ENCODE assay signal across 8 cellular contexts in the genomic region with DNA sequence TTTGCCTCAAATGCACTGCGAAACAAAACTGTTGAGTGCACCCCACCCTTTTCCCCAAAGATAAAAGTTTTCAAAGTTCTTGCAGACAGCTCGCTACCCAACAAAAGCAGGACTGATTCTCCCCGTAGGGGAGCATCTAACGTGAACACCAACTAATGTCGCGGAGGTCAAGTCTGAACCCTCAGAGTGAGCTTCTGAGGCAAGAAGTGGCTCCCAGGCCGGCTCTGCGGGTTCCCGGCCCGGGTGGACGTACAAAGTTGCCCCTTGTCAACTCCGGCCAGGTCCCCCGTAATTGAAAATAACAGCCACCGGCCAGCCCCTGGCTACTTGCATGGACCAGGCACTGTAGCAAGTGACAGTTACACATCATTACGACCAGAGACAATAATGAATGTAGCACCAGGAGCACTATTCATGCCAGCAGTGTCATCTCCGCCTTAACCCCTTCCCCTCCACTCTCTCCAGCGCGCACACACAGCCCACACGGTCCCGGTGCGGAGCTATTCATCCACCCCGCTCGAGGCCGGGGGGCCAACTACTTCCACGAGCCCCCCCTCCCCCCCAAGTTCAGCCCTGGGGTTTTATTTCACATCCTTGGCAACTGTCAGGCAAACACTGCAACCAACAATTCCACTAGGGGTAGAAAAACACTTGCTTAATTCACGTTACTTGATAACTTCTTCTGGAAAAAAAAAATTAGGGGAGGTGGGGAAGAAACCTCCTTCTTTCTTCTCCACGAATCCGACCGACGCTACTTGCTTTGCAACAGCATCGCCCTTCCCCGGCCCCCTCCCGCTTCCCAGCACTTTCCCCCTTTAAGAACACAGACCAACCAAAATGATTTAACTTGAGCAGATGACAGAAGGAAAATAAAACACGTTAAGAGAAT. TPM values are rescaled to one million over a fixed set of nuclear protein-coding genes. Genes with fewer than 3 reads are reported as not detected.
DNase-seq lines count a peak whose midpoint lies in the region; ATAC-seq and TF ChIP-seq lines count a peak whose summit lies in the region.

No MANE protein-coding gene starts in this region.

- intact Hi-C loops in activated CD4-positive, alpha-beta T cell treated with anti-CD3 and anti-CD28 coated beads for 36 hours (cut with DNase I, micrococcal nuclease) = loop anchor here (1.0 to 5.0 kb wide), 13 partner anchors 70 to 1406 kb away; a partner anchor contains a TSS
- intact Hi-C loops in colonic mucosa (cut with DNase I) = loop anchor here (10.0 kb wide), 2 partner anchors 152 to 368 kb away; no protein-coding TSS in a partner anchor
- intact Hi-C loops in lower lobe of right lung (cut with DNase I) = no loop called here

- POLR2A ChIA-PET in activated CD4-positive, alpha-beta T cell treated with anti-CD3 and anti-CD28 coated beads for 36 hours (lab: Charles Lee) = interaction anchor here (0.6 to 2.9 kb wide), 5 partner anchors 37 to 218 kb away, joined by 3 to 11 read pairs (median 3); no protein-coding TSS in a partner anchor

- no peak for TF ChIP-seq CTCF in colonic mucosa (IDR thresholded peaks at IDR 0.05)
- no peak for TF ChIP-seq CTCF in lower lobe of right lung (IDR thresholded peaks at IDR 0.05)

- no peak overlapping the region for H3K4me3 Mint-ChIP-seq in activated CD4-positive, alpha-beta T cell treated with anti-CD3 and anti-CD28 coated beads for 36 hours
- H3K4me3 Mint-ChIP-seq in stimulated activated effector memory CD8-positive, alpha-beta T cell treated with anti-CD3 and anti-CD28 coated beads, Interleukin-12 subunit alpha, Interleukin-12 subunit beta, amount 100 ng/mL, for 72 hours = no peak overlapping the region

- DNase-seq in AG08396 (ENCODE audit: low spot score) = peak; percentile 21
- peak; percentile 31 for DNase-seq in HT1080 (ENCODE audit: low read depth)
- peak; percentile 66 for DNase-seq in activated CD4-positive, alpha-beta T cell treated with anti-CD3 and anti-CD28 coated beads for 36 hours
- peak; percentile 44 for DNase-seq in colonic mucosa
- DNase-seq in lower lobe of right lung = peak; percentile 52
- peak; percentile 28 to 75 for DNase-seq in stimulated activated effector memory CD8-positive, alpha-beta T cell treated with anti-CD3 and anti-CD28 coated beads, Interleukin-12 subunit alpha, Interleukin-12 subunit beta, amount 100 ng/mL, for 72 hours (ENCODE audit: low spot score in 2 of 2)

- peak overlapping the region; percentile 19 to 77 for H3K9ac ChIP-seq in colonic mucosa (ENCODE audit: low read depth in 2 of 2, low read length in 2 of 2)

- CTCF ChIA-PET in activated CD4-positive, alpha-beta T cell treated with anti-CD3 and anti-CD28 coated beads for 36 hours (lab: Charles Lee) = interaction anchor here (0.6 to 3.6 kb wide), 6 partner anchors 37 to 433 kb away, joined by 3 to 14 read pairs (median 3); no protein-coding TSS in a partner anchor

- H3K36me3 ChIP-seq in colonic mucosa (no peaks in the 10 kb centered on the region), lower lobe of right lung (no peaks in the 10 kb centered on the region)

- peak overlapping the region; percentile 92 for H3K27ac ChIP-seq in colonic mucosa
- H3K27ac ChIP-seq in lower lobe of right lung = peak overlapping the region; percentile 89

- H3K36me3 Mint-ChIP-seq in activated CD4-positive, alpha-beta T cell treated with anti-CD3 and anti-CD28 coated beads for 36 hours (ENCODE audit: low read depth) = no peaks in the 10 kb centered on the region
- H3K36me3 Mint-ChIP-seq in stimulated activated effector memory CD8-positive, alpha-beta T cell treated with anti-CD3 and anti-CD28 coated beads, Interleukin-12 subunit alpha, Interleukin-12 subunit beta, amount 100 ng/mL, for 72 hours = peaks cover 14% of the 10 kb centered on the region

- H3K4me1 ChIP-seq in colonic mucosa (no peaks in the 10 kb centered on the region), lower lobe of right lung (peaks cover 28% of the 10 kb centered on the region)

- H3K4me3 ChIP-seq in colonic mucosa (peak overlapping the region; percentile 74), lower lobe of right lung (peak overlapping the region; percentile 86)

- no peaks in the 10 kb centered on the region for H3K9me3 Mint-ChIP-seq in activated CD4-positive, alpha-beta T cell treated with anti-CD3 and anti-CD28 coated beads for 36 hours (ENCODE audit: low read depth)
- no peaks in the 10 kb centered on the region for H3K9me3 Mint-ChIP-seq in stimulated activated effector memory CD8-positive, alpha-beta T cell treated with anti-CD3 and anti-CD28 coated beads, Interleukin-12 subunit alpha, Interleukin-12 subunit beta, amount 100 ng/mL, for 72 hours

- H3K9me3 ChIP-seq in colonic mucosa = no peaks in the 10 kb centered on the region
- H3K9me3 ChIP-seq in lower lobe of right lung = no peaks in the 10 kb centered on the region

- peaks cover 40% of the 10 kb centered on the region for H3K4me1 Mint-ChIP-seq in activated CD4-positive, alpha-beta T cell treated with anti-CD3 and anti-CD28 coated beads for 36 hours
- H3K4me1 Mint-ChIP-seq in stimulated activated effector memory CD8-positive, alpha-beta T cell treated with anti-CD3 and anti-CD28 coated beads, Interleukin-12 subunit alpha, Interleukin-12 subunit beta, amount 100 ng/mL, for 72 hours = peaks cover 23% of the 10 kb centered on the region

- ATAC-seq in activated CD4-positive, alpha-beta T cell treated with anti-CD3 and anti-CD28 coated beads for 36 hours = peak; percentile 14
- no peak for ATAC-seq in lower lobe of right lung
- peak; percentile 22 for ATAC-seq in stimulated activated effector memory CD8-positive, alpha-beta T cell treated with anti-CD3 and anti-CD28 coated beads, Interleukin-12 subunit alpha, Interleukin-12 subunit beta, amount 100 ng/mL, for 72 hours
- ATAC-seq in GM19328 (IDR thresholded peaks at IDR 0.05; ENCODE audit: unreplicated experiment) = no peak
- ATAC-seq in HG03342 (IDR thresholded peaks at IDR 0.05; ENCODE audit: unreplicated experiment) = no peak

- H3K27ac Mint-ChIP-seq in activated CD4-positive, alpha-beta T cell treated with anti-CD3 and anti-CD28 coated beads for 36 hours = peak overlapping the region; percentile 99
- no peak overlapping the region for H3K27ac Mint-ChIP-seq in stimulated activated effector memory CD8-positive, alpha-beta T cell treated with anti-CD3 and anti-CD28 coated beads, Interleukin-12 subunit alpha, Interleukin-12 subunit beta, amount 100 ng/mL, for 72 hours

- H3K27me3 Mint-ChIP-seq in activated CD4-positive, alpha-beta T cell treated with anti-CD3 and anti-CD28 coated beads for 36 hours = no peaks in the 10 kb centered on the region

- H3K27me3 ChIP-seq in colonic mucosa (no peaks in the 10 kb centered on the region), lower lobe of right lung (ENCODE audit: low read depth) (peaks cover 3% of the 10 kb centered on the region)

RNA-seq across cellular contexts. Expression of a gene that starts 1.2 kb away (rescaled TPM):
- total RNA-seq in HT1080 (2014; rRNA removed; shearing (Covaris generic)) = 3.9 and 7.7 TPM in 2 replicates
- 4.2 and 5.5 TPM in 2 replicates for polyA plus RNA-seq in HT1080 (2015; cell fraction: cytosol; rRNA removed)
- polyA plus RNA-seq in HT1080 (2015; cell fraction: nucleus; rRNA removed) = 10.2 and 10.8 TPM in 2 replicates
- total RNA-seq in activated CD4-positive, alpha-beta T cell treated with anti-CD3 and anti-CD28 coated beads for 36 hours = 10 to 100 TPM; 20.1 to 29.2 TPM
- total RNA-seq in colonic mucosa (1 to 10 TPM; 5.1 to 6.3 TPM), lower lobe of right lung (11.3 TPM)

Comparison
In these comparisons a context has a peak if more than half of its experiments do, and no peak if none do; other contexts are left out.
1. ATAC-seq: peak in activated CD4-positive, alpha-beta T cell treated with anti-CD3 and anti-CD28 coated beads for 36 hours (single experiment) and stimulated activated effector memory CD8-positive, alpha-beta T cell treated with anti-CD3 and anti-CD28 coated beads, Interleukin-12 subunit alpha, Interleukin-12 subunit beta, amount 100 ng/mL, for 72 hours (single experiment); none in lower lobe of right lung (0 of 2), GM19328 (single experiment) and HG03342 (single experiment).
2. Peak in every context shown above with its lines, with median percentiles within 50 percentile points of each other: DNase-seq.